ENCODE assay signal across 21 cellular contexts in the genomic region with DNA sequence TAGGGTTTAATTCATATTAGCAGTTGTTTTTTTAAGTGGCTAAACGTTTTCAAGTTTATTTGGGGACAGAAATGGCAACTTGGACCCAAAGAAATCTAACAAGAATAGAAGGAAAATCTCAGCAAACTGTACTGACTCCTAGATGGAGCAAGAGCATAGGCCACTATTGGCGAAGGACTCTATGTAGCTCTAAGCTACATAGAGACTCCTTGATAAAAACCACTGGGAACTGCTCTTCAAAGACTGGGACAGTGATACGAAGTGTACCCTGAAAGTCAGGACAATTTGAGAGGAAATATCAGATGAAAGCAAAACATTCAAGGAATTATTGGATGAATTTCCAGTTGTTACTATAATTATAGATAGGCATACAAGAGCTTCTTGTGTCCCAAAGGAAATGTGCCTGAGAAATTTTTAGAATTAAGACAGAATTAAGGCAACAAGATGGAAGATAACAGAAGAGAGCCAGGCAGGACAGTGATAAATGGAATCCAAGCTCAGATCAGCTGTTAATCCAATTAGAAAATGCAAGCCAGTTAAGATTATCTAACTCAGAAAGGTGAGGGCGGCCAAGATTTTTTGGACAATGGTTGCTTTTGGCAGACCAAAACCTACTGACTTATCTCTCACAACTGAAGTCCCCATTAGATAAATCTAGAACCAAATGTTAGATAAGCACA.
"Had no signal": no experiment of that assay in that cellular context is flagged by ENCODE, and none has a peak within 500 bp of the region (broad histone marks: within the 10 kb centered on the region; RNA-seq: fewer than 3 reads in every experiment).

No MANE protein-coding gene starts in this region.

- H3K36me3 ChIP-seq: prostate gland had no signal

- H3K4me1 ChIP-seq: neural progenitor cell, prostate gland, stomach, testis, tibial artery had no signal

- H3K4me3 Mint-ChIP-seq: effector memory CD8-positive, alpha-beta T cell; mesothelial cell of epicardium; naive B cell; natural killer cell treated with Interleukin-12 subunit alpha and Interleukin-12 subunit beta and Interleukin-15 and Interleukin-18, amount 100 ng/mL, for 72 hours; neural progenitor cell; type B pancreatic cell had no signal

- H3K9me3 Mint-ChIP-seq: natural killer cell treated with Interleukin-12 subunit alpha and Interleukin-12 subunit beta and Interleukin-15 and Interleukin-18, amount 100 ng/mL, for 72 hours; neural progenitor cell; type B pancreatic cell had no signal

- H3K27ac Mint-ChIP-seq: effector memory CD8-positive, alpha-beta T cell; mesothelial cell of epicardium; natural killer cell treated with Interleukin-12 subunit alpha and Interleukin-12 subunit beta and Interleukin-15 and Interleukin-18, amount 100 ng/mL, for 72 hours; neural progenitor cell; type B pancreatic cell had no signal

- H3K27ac ChIP-seq: esophagus squamous epithelium, neural progenitor cell, prostate gland, stomach, testis, tibial artery had no signal

- H3K4me1 Mint-ChIP-seq: mesothelial cell of epicardium, neural progenitor cell had no signal

- H3K9me3 ChIP-seq: esophagus squamous epithelium, mucosa of descending colon, prostate gland, stomach, testis had no signal

- DNase-seq: cortex of kidney; effector memory CD8-positive, alpha-beta T cell; esophagus squamous epithelium; mesenchymal stem cell; mucosa of descending colon; naive B cell; stimulated activated CD4-positive, alpha-beta T cell treated with anti-CD3 and anti-CD28 coated beads, Interleukin-12 subunit alpha, Interleukin-12 subunit beta, amount 100 ng/mL, for 4 hours; stimulated activated CD4-positive, alpha-beta T cell treated with anti-CD3 and anti-CD28 coated beads, Interleukin-1b, Interleukin-23, amount 100 ng/mL, for 48 hours; stimulated activated CD4-positive, alpha-beta T cell treated with anti-CD3 and anti-CD28 coated beads, Interleukin-4, amount 100 ng/mL, for 1 hour; stimulated activated CD8-positive, alpha-beta memory T cell treated with anti-CD3 and anti-CD28 coated beads, Interleukin-4, amount 100 ng/mL, for 48 hours; stimulated activated naive CD4-positive, alpha-beta T cell treated with Interleukin-2 at 50 U/mL for 16 hours; stomach; testis; tibial artery had no signal

- H3K27me3 ChIP-seq: esophagus squamous epithelium, neural progenitor cell, stomach, testis, tibial artery had no signal

- ATAC-seq: effector memory CD8-positive, alpha-beta T cell; mucosa of descending colon; natural killer cell treated with Interleukin-12 subunit alpha and Interleukin-12 subunit beta and Interleukin-15 and Interleukin-18, amount 100 ng/mL, for 72 hours; sciatic nerve had no signal

- H3K4me3 ChIP-seq: esophagus squamous epithelium, mucosa of descending colon, neural progenitor cell, prostate gland, smooth muscle cell, stomach, testis, tibial artery had no signal
